ENCODE assay signal across 28 cellular contexts in genomic region chr2:61722311-61722710, GRCh38.
"Had no signal": no experiment of that assay in that cellular context is flagged by ENCODE, and none has a peak within 500 bp of the region (broad histone marks: within the 10 kb centered on the region; RNA-seq: fewer than 3 reads in every experiment).

No MANE protein-coding gene starts in this region.

- DNase-seq: activated CD4-positive, alpha-beta T cell treated with anti-CD3 and anti-CD28 coated beads, Interleukin-2, amount 10 ng/mL, durations not matched to agents 24 days and 14 days; activated CD4-positive, alpha-beta T cell treated with anti-CD3 and anti-CD28 coated beads, Interleukin-2, amount 50 U/mL, for 4 hours; activated CD8-positive, alpha-beta T cell treated with anti-CD3 and anti-CD28 coated beads for 36 hours; activated gamma-delta T cell; activated naive CD4-positive, alpha-beta T cell treated with Interleukin-2 at 50 U/mL for 16 hours; activated naive CD8-positive, alpha-beta T cell treated with anti-CD3 and anti-CD28 coated beads, Interleukin-2, amount 10 ng/mL, durations not matched to agents 7 days and 5 days; activated T-cell treated with anti-CD3 and anti-CD28 coated beads, Interleukin-2, amount 50 U/mL, for 24 hours; amygdala; Karpas-422; KBM-7; NCI-H1105; NCI-H1436; NCI-H187 treated with DMSO at 0.1 percent for 48 hours; NCI-H2081; NCI-H2227 treated with DMSO at 0.1 percent for 48 hours; NCI-H446; NCI-H510A treated with DMSO at 0.1 percent for 48 hours; NCI-H69; NCI-H82; NK-92 treated with Interleukin-12 subunit alpha and Interleukin-12 subunit beta, amount 100 ng/mL, for 24 hours; PC-3; Peyer's patch; RPMI8226; SHP77 treated with DMSO at 0.1 percent for 48 hours; SK-N-SH had no signal

- H3K27me3 ChIP-seq: ascending aorta, cardiac muscle cell, Peyer's patch, SJSA1 had no signal

- H3K9me3 ChIP-seq: Peyer's patch, SJSA1, SK-N-SH had no signal

- H3K4me3 ChIP-seq: ascending aorta, cardiac muscle cell, Peyer's patch, SJSA1 had no signal

- H3K4me1 ChIP-seq: ascending aorta, Peyer's patch, SJSA1 had no signal

- H3K36me3 ChIP-seq: ascending aorta, cardiac muscle cell, Peyer's patch, SJSA1 had no signal

- H3K27ac ChIP-seq: ascending aorta, cardiac muscle cell, Peyer's patch, SJSA1 had no signal

- H3K9ac ChIP-seq: SK-N-SH had no signal
